Comparison of ENCODE assay signal across 11 cellular contexts in the genomic region with DNA sequence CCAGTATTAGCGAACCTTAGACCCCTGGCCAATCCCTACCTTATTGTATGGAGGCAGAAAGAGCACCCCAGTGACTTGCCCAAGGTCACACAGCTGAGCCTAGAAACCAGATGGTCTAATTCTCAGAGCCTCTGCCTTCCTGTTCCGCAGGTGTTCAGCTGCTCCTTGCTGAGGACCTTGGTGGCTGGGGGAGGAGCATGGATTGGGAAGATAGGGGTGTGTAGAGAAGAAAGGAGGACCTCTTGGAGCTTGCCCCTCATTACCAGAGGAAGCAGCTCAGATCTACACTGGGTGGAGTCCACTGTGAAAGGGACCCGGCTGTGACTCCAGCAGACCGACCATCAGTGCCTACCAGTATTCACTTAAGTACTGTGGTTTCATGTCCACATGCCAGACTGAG. TPM values are rescaled to one million over a fixed set of nuclear protein-coding genes. Genes with fewer than 3 reads are reported as not detected.
DNase-seq lines count a peak whose midpoint lies in the region; ATAC-seq and TF ChIP-seq lines count a peak whose summit lies in the region.
"Had no signal": no experiment of that assay in that cellular context is flagged by ENCODE, and none has a peak within 500 bp of the region (broad histone marks: within the 10 kb centered on the region; RNA-seq: fewer than 3 reads in every experiment).

No MANE protein-coding gene starts in this region.

- no peaks in the 10 kb centered on the region for H3K27me3 ChIP-seq in skeletal muscle tissue (ENCODE audit: control insufficient read depth in 3 of 3, insufficient read depth in 3 of 3, low read length in 3 of 3)

- no peak for TF ChIP-seq CTCF in glutamatergic neuron (IDR thresholded peaks at IDR 0.05; ENCODE audit: partially characterized antibody, unreplicated experiment)

- no peaks in the 10 kb centered on the region for H3K27me3 Mint-ChIP-seq in activated CD4-positive, alpha-beta T cell treated with anti-CD3 and anti-CD28 coated beads for 36 hours
- H3K27me3 Mint-ChIP-seq in glutamatergic neuron (ENCODE audit: unreplicated experiment), result peaks cover 6% of the 10 kb centered on the region
- H3K27me3 Mint-ChIP-seq: T-cell had no signal

- peaks cover 8 to 10% (median 8%) of the 10 kb centered on the region in 3 donors for H3K36me3 ChIP-seq in skeletal muscle tissue (ENCODE audit: control insufficient read depth in 3 of 3, insufficient read depth in 3 of 3, low read length in 3 of 3)

- no peak overlapping the region for H3K27ac ChIP-seq in skeletal muscle tissue (ENCODE audit: low read depth, low read length)
- H3K27ac ChIP-seq: A549 had no signal

- H3K9me3 Mint-ChIP-seq in activated CD4-positive, alpha-beta T cell treated with anti-CD3 and anti-CD28 coated beads for 36 hours (ENCODE audit: low read depth), result no peaks in the 10 kb centered on the region
- H3K9me3 Mint-ChIP-seq in glutamatergic neuron (ENCODE audit: unreplicated experiment), result no peaks in the 10 kb centered on the region
- H3K9me3 Mint-ChIP-seq: T-cell had no signal

- H3K36me3 Mint-ChIP-seq in activated CD4-positive, alpha-beta T cell treated with anti-CD3 and anti-CD28 coated beads for 36 hours (ENCODE audit: low read depth), result peaks cover 8% of the 10 kb centered on the region
- H3K36me3 Mint-ChIP-seq in glutamatergic neuron (ENCODE audit: unreplicated experiment), result no peaks in the 10 kb centered on the region

- H3K4me3 Mint-ChIP-seq in activated CD4-positive, alpha-beta T cell treated with anti-CD3 and anti-CD28 coated beads for 36 hours, result peak overlapping the region; percentile 79
- H3K4me3 Mint-ChIP-seq in glutamatergic neuron (ENCODE audit: unreplicated experiment), result peak overlapping the region; percentile 52

- CTCF ChIA-PET in activated CD4-positive, alpha-beta T cell treated with anti-CD3 and anti-CD28 coated beads for 36 hours (lab: Charles Lee), result interaction anchor here (0.5 kb wide), 1 partner anchor 187 kb away, joined by 3 read pairs; no protein-coding TSS in a partner anchor

- peak overlapping the region; percentile 42 for H3K27ac Mint-ChIP-seq in activated CD4-positive, alpha-beta T cell treated with anti-CD3 and anti-CD28 coated beads for 36 hours
- no peak overlapping the region for H3K27ac Mint-ChIP-seq in glutamatergic neuron (ENCODE audit: unreplicated experiment)

- no peak overlapping the region for H3K4me3 ChIP-seq in skeletal muscle tissue (ENCODE audit: low read length in 3 of 3)
- H3K4me3 ChIP-seq: A549 had no signal

- POLR2A ChIA-PET in activated CD4-positive, alpha-beta T cell treated with anti-CD3 and anti-CD28 coated beads for 36 hours (lab: Charles Lee), result no interaction called here

- peaks cover 17 to 40% (median 30%) of the 10 kb centered on the region in 3 donors for H3K4me1 ChIP-seq in skeletal muscle tissue (ENCODE audit: control insufficient read depth in 3 of 3, insufficient read depth in 3 of 3, low read length in 3 of 3)

- H3K9me3 ChIP-seq in skeletal muscle tissue (ENCODE audit: control insufficient read depth in 3 of 3, low read length in 3 of 3), result no peaks in the 10 kb centered on the region
- H3K9me3 ChIP-seq: A549 had no signal

- no peak for ATAC-seq in activated CD4-positive, alpha-beta T cell treated with anti-CD3 and anti-CD28 coated beads for 36 hours
- ATAC-seq in HG03565 (IDR thresholded peaks at IDR 0.05; ENCODE audit: unreplicated experiment), result no peak
- ATAC-seq: A549 had no signal

- peaks cover 18% of the 10 kb centered on the region for H3K4me1 Mint-ChIP-seq in activated CD4-positive, alpha-beta T cell treated with anti-CD3 and anti-CD28 coated beads for 36 hours
- peaks cover 12% of the 10 kb centered on the region for H3K4me1 Mint-ChIP-seq in glutamatergic neuron (ENCODE audit: low read depth, unreplicated experiment)

- intact Hi-C loops in activated CD4-positive, alpha-beta T cell treated with anti-CD3 and anti-CD28 coated beads for 36 hours (cut with DNase I, micrococcal nuclease), result loop anchor here (2.0 kb wide), 2 partner anchors 15 to 173 kb away; a partner anchor contains a TSS

- H3K9ac ChIP-seq in skeletal muscle tissue (ENCODE audit: low read depth in 1 of 3, low read length in 3 of 3), result peak overlapping the region in 2 of 3 donors; percentile 8 to 30

- DNase-seq in activated CD4-positive, alpha-beta T cell treated with anti-CD3 and anti-CD28 coated beads for 36 hours, result no peak
- DNase-seq in activated CD4-positive, alpha-beta T cell treated with anti-CD3 and anti-CD28 coated beads, Interleukin-2, amount 50 U/mL, for 48 hours, result no peak
- peak; percentile 56 for DNase-seq in NCI-H526 treated with DMSO at 0.1 percent for 48 hours (lab: John Stamatoyannopoulos, UW)
- DNase-seq in glutamatergic neuron, result no peak
- DNase-seq in T-helper 9 cell, result no peak
- no peak for DNase-seq in HuH-7 (ENCODE audit: low spot score)
- DNase-seq: NCI-H748 treated with DMSO at 0.1 percent for 48 hours had no signal

RNA-seq across cellular contexts. Expression of a gene that starts 15.2 kb away (rescaled TPM):
- 10 to 100 TPM; 11.1 to 13.8 TPM for total RNA-seq in activated CD4-positive, alpha-beta T cell treated with anti-CD3 and anti-CD28 coated beads for 36 hours
- total RNA-seq in glutamatergic neuron (ENCODE audit: unreplicated experiment), result 27.9 TPM
- 1.6 TPM for total RNA-seq in skeletal muscle tissue
